22 cellular contexts compared by ENCODE assay signal in genomic region chr1:2475571-2475970, GRCh38. TPM values are rescaled to one million over a fixed set of nuclear protein-coding genes. Genes with fewer than 3 reads are reported as not detected.
DNase-seq lines count a peak whose midpoint lies in the region; ATAC-seq and TF ChIP-seq lines count a peak whose summit lies in the region.
"Had no signal": no experiment of that assay in that cellular context is flagged by ENCODE, and none has a peak within 500 bp of the region (broad histone marks: within the 10 kb centered on the region; RNA-seq: fewer than 3 reads in every experiment).

No MANE protein-coding gene starts in this region.

- in situ Hi-C loops in Panc1 (cut with HindIII; ENCODE audit: low pct_unique_long_range_greater_than_20kb, low sequenced_read_pairs), result no loop called here

- H3K4me3 ChIP-seq in BLaER1 treated with 17β-estradiol and CSF1 and Interleukin-3, amounts not matched to agents 10 nM and 100 nM, result no peak overlapping the region
- no peak overlapping the region for H3K4me3 ChIP-seq in Panc1 (ENCODE audit: low read depth in 2 of 2, low read length in 2 of 2)
- H3K4me3 ChIP-seq: MG63 had no signal

- no peak for ATAC-seq in Panc1
- no peak for ATAC-seq in GM19351 (IDR thresholded peaks at IDR 0.05; ENCODE audit: unreplicated experiment)
- ATAC-seq in HG03108 (IDR thresholded peaks at IDR 0.05; ENCODE audit: unreplicated experiment), result no peak

- H3K9me3 ChIP-seq in BLaER1 treated with 17β-estradiol and CSF1 and Interleukin-3, amounts not matched to agents 10 nM and 100 nM (replicated peaks in 1 of 11), result no peaks in the 10 kb centered on the region
- H3K9me3 ChIP-seq in Panc1 (ENCODE audit: control insufficient read depth, insufficient read depth, low read depth, low read length), result no peaks in the 10 kb centered on the region
- H3K9me3 ChIP-seq: MG63 had no signal

- CTCF ChIA-PET in Panc1 (lab: Charles Lee), result no interaction called here

- peak overlapping the region; percentile 59 for H3K27ac Mint-ChIP-seq in glutamatergic neuron (ENCODE audit: unreplicated experiment)
- H3K27ac Mint-ChIP-seq: CD4-positive, CD25-positive, alpha-beta regulatory T cell; T-helper 1 cell treated with Interleukin-12 subunit alpha and Interleukin-12 subunit beta and Interleukin-4 antibody, amounts not matched to agents 30 μg/mL and 1 μg/mL, for 36 hours had no signal

- H3K27me3 Mint-ChIP-seq in glutamatergic neuron (ENCODE audit: unreplicated experiment), result peaks cover 9% of the 10 kb centered on the region
- H3K27me3 Mint-ChIP-seq: CD4-positive, CD25-positive, alpha-beta regulatory T cell had no signal

- peaks cover 2% of the 10 kb centered on the region for H3K9me3 Mint-ChIP-seq in glutamatergic neuron (ENCODE audit: unreplicated experiment)
- H3K9me3 Mint-ChIP-seq: CD4-positive, CD25-positive, alpha-beta regulatory T cell; T-helper 1 cell treated with Interleukin-12 subunit alpha and Interleukin-12 subunit beta and Interleukin-4 antibody, amounts not matched to agents 30 μg/mL and 1 μg/mL, for 36 hours had no signal

- H3K36me3 Mint-ChIP-seq in glutamatergic neuron (ENCODE audit: unreplicated experiment), result no peaks in the 10 kb centered on the region
- H3K36me3 Mint-ChIP-seq: CD4-positive, CD25-positive, alpha-beta regulatory T cell had no signal

- TF ChIP-seq CTCF in Panc1 (IDR thresholded peaks at IDR 0.05), result no peak
- TF ChIP-seq CTCF in glutamatergic neuron (IDR thresholded peaks at IDR 0.05; ENCODE audit: partially characterized antibody, unreplicated experiment), result no peak

- BruUV-seq in Panc1 (replicated peaks; lab: Mats Ljungman, UMichigan), result no TSS peak

- no peak overlapping the region for H3K27ac ChIP-seq in BLaER1 treated with 17β-estradiol and CSF1 and Interleukin-3, amounts not matched to agents 10 nM and 100 nM
- H3K27ac ChIP-seq in Panc1 (ENCODE audit: low read length) (peak overlapping the region; percentile 79), temporal lobe (ENCODE audit: low read depth, low read length) (peak overlapping the region; percentile 17)

- POLR2A ChIA-PET in Panc1 (lab: Charles Lee), result no interaction called here

- H3K36me3 ChIP-seq in BLaER1 treated with 17β-estradiol and CSF1 and Interleukin-3, amounts not matched to agents 10 nM and 100 nM, result no peaks in the 10 kb centered on the region
- no peaks in the 10 kb centered on the region for H3K36me3 ChIP-seq in Panc1 (ENCODE audit: control insufficient read depth, insufficient read depth, low read length)
- H3K36me3 ChIP-seq: MG63 had no signal

- H3K4me1 Mint-ChIP-seq in glutamatergic neuron (ENCODE audit: low read depth, unreplicated experiment), result peaks cover 15% of the 10 kb centered on the region
- H3K4me1 Mint-ChIP-seq: CD4-positive, CD25-positive, alpha-beta regulatory T cell had no signal

- peaks cover 0 to 99% (median 25%) of the 10 kb centered on the region in 11 experiments; a peak in 14 of 22 replicates for H4K20me1 ChIP-seq in BLaER1 treated with 17β-estradiol and CSF1 and Interleukin-3, amounts not matched to agents 10 nM and 100 nM

- H3K27me3 ChIP-seq in BLaER1 treated with 17β-estradiol and CSF1 and Interleukin-3, amounts not matched to agents 10 nM and 100 nM, result peaks cover 0 to 36% (median 0%) of the 10 kb centered on the region in 11 experiments; a peak in 6 of 22 replicates
- H3K27me3 ChIP-seq in Panc1 (ENCODE audit: control insufficient read depth, insufficient read depth, low read length), result no peaks in the 10 kb centered on the region
- H3K27me3 ChIP-seq: MG63 had no signal

- H3K4me1 ChIP-seq in BLaER1 treated with 17β-estradiol and CSF1 and Interleukin-3, amounts not matched to agents 10 nM and 100 nM, result peaks cover 35 to 100% (median 97%) of the 10 kb centered on the region in 10 experiments
- peaks cover 88% of the 10 kb centered on the region for H3K4me1 ChIP-seq in Panc1 (ENCODE audit: control insufficient read depth, insufficient read depth, low read length)

- no peak for DNase-seq in Panc1 (ENCODE audit: low read depth, low spot score)
- no peak for DNase-seq in glutamatergic neuron
- no peak for DNase-seq in NK-92 (lab: John Stamatoyannopoulos, UW; ENCODE audit: unreplicated experiment)
- DNase-seq: CD4-positive, CD25-positive, alpha-beta regulatory T cell; COR-L47; DMS 273 treated with DMSO at 0.1 percent for 48 hours; DMS79 treated with DMSO at 0.1 percent for 48 hours; HCEC 1CT; MG63; NCI-H1048; NCI-H1436; NCI-H1930; NCI-H69; Right ventricle myocardium superior had no signal

- intact Hi-C loops in Panc1 (cut with micrococcal nuclease; ENCODE audit: unreplicated experiment), result loop anchor here (10.0 kb wide), 1 partner anchor 61 kb away; the partner anchor contains the start of gene PEX10

- H3K4me3 Mint-ChIP-seq in glutamatergic neuron (ENCODE audit: unreplicated experiment), result no peak overlapping the region
- H3K4me3 Mint-ChIP-seq: T-helper 1 cell treated with Interleukin-12 subunit alpha and Interleukin-12 subunit beta and Interleukin-4 antibody, amounts not matched to agents 30 μg/mL and 1 μg/mL, for 36 hours had no signal

- peak overlapping the region in 1 of 11 experiments; percentile 5; a peak in 1 of 22 replicates for H3K9ac ChIP-seq in BLaER1 treated with 17β-estradiol and CSF1 and Interleukin-3, amounts not matched to agents 10 nM and 100 nM

- peak overlapping the region in 9 of 11 experiments; percentile 15 to 99 (median 97); a peak in 16 of 22 replicates for H3K4me2 ChIP-seq in BLaER1 treated with 17β-estradiol and CSF1 and Interleukin-3, amounts not matched to agents 10 nM and 100 nM

RNA-seq across cellular contexts. Expression of gene PLCH2, which starts 0.5 kb away (rescaled TPM):
- total RNA-seq in Panc1 (2021; ENCODE audit: unreplicated experiment) (41.2 TPM), glutamatergic neuron (ENCODE audit: unreplicated experiment) (61.4 TPM), temporal lobe (9.1 TPM)
- 69.7 TPM for polyA plus RNA-seq in Panc1 (2012; ENCODE audit: insufficient read length)
- total RNA-seq: LHCN-M2, NCI-H460 had no signal

RNA-seq across cellular contexts. Expression of gene PANK4, which starts 50.8 kb away (rescaled TPM):
- total RNA-seq in Panc1 (2021; ENCODE audit: unreplicated experiment), result 35.9 TPM
- polyA plus RNA-seq in Panc1 (2012; ENCODE audit: insufficient read length), result 26.7 TPM
- total RNA-seq in glutamatergic neuron (ENCODE audit: unreplicated experiment), result 58.5 TPM
- total RNA-seq in temporal lobe, result 25.3 TPM

RNA-seq across cellular contexts. Expression of gene HES5, which starts 54.5 kb away (rescaled TPM):
- total RNA-seq in Panc1 (2021; ENCODE audit: unreplicated experiment) (not detected), glutamatergic neuron (ENCODE audit: unreplicated experiment) (21.2 TPM), temporal lobe (13.3 TPM)
- polyA plus RNA-seq in Panc1 (2012; ENCODE audit: insufficient read length), result not detected
- total RNA-seq: CD4-positive, CD25-positive, alpha-beta regulatory T cell; LHCN-M2; NCI-H460; OCI-LY7 had no signal
- polyA plus RNA-seq: CD4-positive, CD25-positive, alpha-beta regulatory T cell had no signal

Comparison
In these comparisons a context has a peak if more than half of its experiments do, and no peak if none do; other contexts are left out.
1. H3K27ac ChIP-seq: peak in Panc1 (single experiment) and temporal lobe (single experiment); none in BLaER1 treated with 17β-estradiol and CSF1 and Interleukin-3, amounts not matched to agents 10 nM and 100 nM (0 of 11).
2. RNA of gene HES5, which starts 54.5 kb away (total RNA-seq): 21.2 TPM in glutamatergic neuron (single experiment) and 13.3 TPM in temporal lobe (single experiment); not detected in Panc1 (single experiment); every median in the first group is over 10 times any median in the second.